Comparison of ENCODE assay signal across 16 cellular contexts in genomic region chr6:166615059-166615770, GRCh38. TPM values are rescaled to one million over a fixed set of nuclear protein-coding genes. Genes with fewer than 3 reads are reported as not detected.
DNase-seq lines count a peak whose midpoint lies in the region; ATAC-seq and TF ChIP-seq lines count a peak whose summit lies in the region.
"Had no signal": no experiment of that assay in that cellular context is flagged by ENCODE, and none has a peak within 500 bp of the region (broad histone marks: within the 10 kb centered on the region; RNA-seq: fewer than 3 reads in every experiment).

No MANE protein-coding gene starts in this region.

- H2AFZ ChIP-seq in fibroblast of lung (ENCODE audit: low read length), result no peak overlapping the region

- H3K36me3 ChIP-seq in fibroblast of lung (ENCODE audit: control insufficient read depth, insufficient read depth, low read length) (peaks cover 5% of the 10 kb centered on the region), upper lobe of right lung (peaks cover 14% of the 10 kb centered on the region)

- H3K9me3 Mint-ChIP-seq in activated T-cell treated with anti-CD3 and anti-CD28 coated beads, Interleukin-2, amount 50 U/mL, for 24 hours, result no peaks in the 10 kb centered on the region
- peaks cover 3% of the 10 kb centered on the region for H3K9me3 Mint-ChIP-seq in nephron
- H3K9me3 Mint-ChIP-seq: stimulated activated naive CD8-positive, alpha-beta T cell treated with anti-CD3 and anti-CD28 coated beads, Interleukin-15, Interleukin-2, amounts not matched to agents 100 ng/mL and 50 ng/mL, for 24 hours had no signal

- ATAC-seq in upper lobe of right lung, result peak; percentile 26
- no peak for ATAC-seq in HG02610 (IDR thresholded peaks at IDR 0.05; ENCODE audit: unreplicated experiment)
- no peak for ATAC-seq in GM21786 (IDR thresholded peaks at IDR 0.05; ENCODE audit: unreplicated experiment)
- ATAC-seq: activated CD8-positive, alpha-beta T cell treated with anti-CD3 and anti-CD28 coated beads, Interleukin-2, amount 10 ng/mL, durations not matched to agents 7 days and 5 days; GM12878; PC-3 had no signal

- H3K4me3 ChIP-seq in fibroblast of lung (replicated peaks in 1 of 4; ENCODE audit: control extremely low read depth in 1 of 4, insufficient read depth in 1 of 4, low read depth in 3 of 4, low read length in 4 of 4), result no peak overlapping the region
- H3K4me3 ChIP-seq in upper lobe of right lung, result no peak overlapping the region
- H3K4me3 ChIP-seq: GM12878 had no signal

- no peak overlapping the region for H3K27ac ChIP-seq in fibroblast of lung (ENCODE audit: insufficient read depth, low read length)
- H3K27ac ChIP-seq in upper lobe of right lung, result peak overlapping the region; percentile 65

- H3K4me1 ChIP-seq in fibroblast of lung (ENCODE audit: control insufficient read depth, extremely low read depth, insufficient read depth, low read length) (peaks cover 33% of the 10 kb centered on the region), upper lobe of right lung (peaks cover 39% of the 10 kb centered on the region)

- H3K79me2 ChIP-seq in fibroblast of lung (ENCODE audit: control insufficient read depth, insufficient read depth, low read length), result peaks cover 56% of the 10 kb centered on the region

- no peak for TF ChIP-seq CTCF in fibroblast of lung (conservative IDR thresholded peaks at IDR 0.05 in 1 of 2, IDR thresholded peaks at IDR 0.05 in 1 of 2; ENCODE audit: low read depth in 1 of 2, low read length in 2 of 2)
- TF ChIP-seq CTCF in nephron (IDR thresholded peaks at IDR 0.05; ENCODE audit: unreplicated experiment in 3 of 3), result no peak
- no peak for TF ChIP-seq CTCF in upper lobe of right lung (IDR thresholded peaks at IDR 0.05)

- H4K20me1 ChIP-seq in fibroblast of lung (ENCODE audit: control insufficient read depth, extremely low read depth, insufficient read depth, low read length), result no peaks in the 10 kb centered on the region

- no peaks in the 10 kb centered on the region for H3K36me3 Mint-ChIP-seq in activated T-cell treated with anti-CD3 and anti-CD28 coated beads, Interleukin-2, amount 50 U/mL, for 24 hours (ENCODE audit: low read depth)
- H3K36me3 Mint-ChIP-seq in nephron (ENCODE audit: low read depth), result peaks cover 11% of the 10 kb centered on the region

- H3K27me3 ChIP-seq in fibroblast of lung (ENCODE audit: control insufficient read depth, insufficient read depth, low read length) (no peaks in the 10 kb centered on the region), upper lobe of right lung (no peaks in the 10 kb centered on the region)

- peak overlapping the region; percentile 9 for H3K4me2 ChIP-seq in fibroblast of lung (ENCODE audit: extremely low read depth, insufficient read depth, low read length)

- H3K4me3 Mint-ChIP-seq in activated T-cell treated with anti-CD3 and anti-CD28 coated beads, Interleukin-2, amount 50 U/mL, for 24 hours, result no peak overlapping the region
- no peak overlapping the region for H3K4me3 Mint-ChIP-seq in nephron
- H3K4me3 Mint-ChIP-seq: activated CD8-positive, alpha-beta T cell treated with anti-CD3 and anti-CD28 coated beads, Interleukin-2, amount 10 ng/mL, durations not matched to agents 7 days and 5 days; activated naive CD8-positive, alpha-beta T cell; stimulated activated naive CD8-positive, alpha-beta T cell treated with anti-CD3 and anti-CD28 coated beads, Interleukin-15, Interleukin-2, amounts not matched to agents 100 ng/mL and 50 ng/mL, for 24 hours had no signal

- intact Hi-C loops in upper lobe of right lung (cut with DNase I), result no loop called here

- peak; percentile 9 for DNase-seq in activated T-cell treated with anti-CD3 and anti-CD28 coated beads, Interleukin-2, amount 50 U/mL, for 24 hours
- DNase-seq in activated T-cell treated with anti-CD3 and anti-CD28 coated beads, Interleukin-2, amount 50 U/mL, for 48 hours, result no peak
- DNase-seq in fibroblast of lung (ENCODE audit: low read depth in 2 of 2) (peak in 1 of 2 donors; percentile 70), upper lobe of right lung (no peak), ecto neural progenitor cell (ENCODE audit: low spot score) (no peak)
- DNase-seq: activated CD8-positive, alpha-beta T cell treated with anti-CD3 and anti-CD28 coated beads, Interleukin-2, amount 10 ng/mL, durations not matched to agents 7 days and 5 days; DMS 273 treated with DMSO at 0.1 percent for 48 hours; NCI-H2107; PC-3; stimulated activated CD4-positive, alpha-beta T cell treated with anti-CD3 and anti-CD28 coated beads, Interleukin-4, amount 100 ng/mL, for 24 hours had no signal

- no peak overlapping the region for H3K27ac Mint-ChIP-seq in activated T-cell treated with anti-CD3 and anti-CD28 coated beads, Interleukin-2, amount 50 U/mL, for 24 hours
- peak overlapping the region in 2 of 3 experiments; percentile 23 to 58 for H3K27ac Mint-ChIP-seq in nephron
- H3K27ac Mint-ChIP-seq: activated CD8-positive, alpha-beta T cell treated with anti-CD3 and anti-CD28 coated beads, Interleukin-2, amount 10 ng/mL, durations not matched to agents 7 days and 5 days; activated naive CD8-positive, alpha-beta T cell; stimulated activated naive CD8-positive, alpha-beta T cell treated with anti-CD3 and anti-CD28 coated beads, Interleukin-15, Interleukin-2, amounts not matched to agents 100 ng/mL and 50 ng/mL, for 24 hours had no signal

- no peaks in the 10 kb centered on the region for H3K9me3 ChIP-seq in fibroblast of lung (ENCODE audit: control insufficient read depth, insufficient read depth, low read depth, low read length)
- H3K9me3 ChIP-seq in upper lobe of right lung, result no peaks in the 10 kb centered on the region

- H3K27me3 Mint-ChIP-seq in activated T-cell treated with anti-CD3 and anti-CD28 coated beads, Interleukin-2, amount 50 U/mL, for 24 hours, result no peaks in the 10 kb centered on the region
- peaks cover 3% of the 10 kb centered on the region for H3K27me3 Mint-ChIP-seq in nephron (ENCODE audit: low read depth)
- H3K27me3 Mint-ChIP-seq: activated naive CD8-positive, alpha-beta T cell; stimulated activated naive CD8-positive, alpha-beta T cell treated with anti-CD3 and anti-CD28 coated beads, Interleukin-15, Interleukin-2, amounts not matched to agents 100 ng/mL and 50 ng/mL, for 24 hours had no signal

- H3K9ac ChIP-seq in fibroblast of lung (ENCODE audit: insufficient read depth, low read length), result no peak overlapping the region

- no peaks in the 10 kb centered on the region for H3K4me1 Mint-ChIP-seq in activated T-cell treated with anti-CD3 and anti-CD28 coated beads, Interleukin-2, amount 50 U/mL, for 24 hours (ENCODE audit: low read depth)
- peaks cover 55% of the 10 kb centered on the region for H3K4me1 Mint-ChIP-seq in nephron

RNA-seq across cellular contexts. Expression of gene RPS6KA2, which starts 11.8 kb away (rescaled TPM):
- 109 and 116 TPM in 2 replicates for total RNA-seq in fibroblast of lung
- polyA plus RNA-seq in fibroblast of lung, result 66.8 and 80.2 TPM in 2 replicates
- polyA plus RNA-seq in fibroblast of lung (2012), result 60.3 and 64.5 TPM in 2 replicates
- polyA minus RNA-seq in fibroblast of lung (ENCODE audit: low replicate concordance), result 129 and 153 TPM in 2 replicates
- 136 TPM for total RNA-seq in upper lobe of right lung

RNA-seq across cellular contexts. Expression of gene RAMACL, which starts 28.7 kb away (rescaled TPM):
- total RNA-seq in fibroblast of lung (2.3 and 5.0 TPM in 2 replicates), upper lobe of right lung (8.0 TPM)
- polyA plus RNA-seq in fibroblast of lung, result 0.20 and 0.22 TPM in 2 replicates
- 0.21 and 0.28 TPM in 2 replicates for polyA plus RNA-seq in fibroblast of lung (2012)
- polyA minus RNA-seq in fibroblast of lung (ENCODE audit: low replicate concordance), result 0.16 TPM in 1 of 2 replicates, not detected in the other
